Comparison of ENCODE assay signal across 24 cellular contexts in genomic region chr10:31956200-31956946, GRCh38. TPM values are rescaled to one million over a fixed set of nuclear protein-coding genes. Genes with fewer than 3 reads are reported as not detected.
DNase-seq lines count a peak whose midpoint lies in the region; ATAC-seq, FAIRE-seq and TF ChIP-seq lines count a peak whose summit lies in the region.
"Had no signal": no experiment of that assay in that cellular context is flagged by ENCODE, and none has a peak within 500 bp of the region (broad histone marks: within the 10 kb centered on the region; RNA-seq: fewer than 3 reads in every experiment).

No MANE protein-coding gene starts in this region.

- TF ChIP-seq POLR2A in K562 (conservative IDR thresholded peaks at IDR 0.05), result no peak

- H3K9me1 ChIP-seq in K562 (ENCODE audit: control insufficient read depth, insufficient read depth, low read length), result no peaks in the 10 kb centered on the region

- FAIRE-seq in K562 (lab: Jason Lieb, UNC), result no peak
- FAIRE-seq: A549, D721Med, GM12891, GM18507 had no signal

- H3K36me3 ChIP-seq in K562 (ENCODE audit: control insufficient read depth, insufficient read depth, low read length) (no peaks in the 10 kb centered on the region), MG63 (no peaks in the 10 kb centered on the region)
- H3K36me3 ChIP-seq: BE2C had no signal

- intact Hi-C loops in activated CD4-positive, alpha-beta T cell treated with anti-CD3 and anti-CD28 coated beads for 36 hours (cut with DNase I, micrococcal nuclease), result no loop called here
- intact Hi-C loops in K562 (cut with micrococcal nuclease), result no loop called here

- 69% methylated on average over 5 of the region's 5 CpGs for WGBS in K562 (ENCODE audit: insufficient coverage, low coverage, missing lambda C conversion rate)

- peaks cover 9% of the 10 kb centered on the region for H3K36me3 Mint-ChIP-seq in activated CD4-positive, alpha-beta T cell treated with anti-CD3 and anti-CD28 coated beads for 36 hours (ENCODE audit: low read depth)
- peaks cover 4% of the 10 kb centered on the region for H3K36me3 Mint-ChIP-seq in stimulated activated naive CD8-positive, alpha-beta T cell treated with anti-CD3 and anti-CD28 coated beads, Interleukin-15, Interleukin-2, amounts not matched to agents 100 ng/mL and 50 ng/mL, for 24 hours (ENCODE audit: low read depth)

- H2AFZ ChIP-seq in K562 (ENCODE audit: low read depth, low read length), result no peak overlapping the region
- H2AFZ ChIP-seq: GM23338 had no signal

- H3K27me3 ChIP-seq in K562 (ENCODE audit: control insufficient read depth in 2 of 2, insufficient read depth in 2 of 2, low read length in 2 of 2) (no peaks in the 10 kb centered on the region), MG63 (no peaks in the 10 kb centered on the region)
- H3K27me3 ChIP-seq: BE2C had no signal

- no peak overlapping the region for H3K27ac Mint-ChIP-seq in activated CD4-positive, alpha-beta T cell treated with anti-CD3 and anti-CD28 coated beads for 36 hours
- peak overlapping the region; percentile 41 for H3K27ac Mint-ChIP-seq in stimulated activated naive CD8-positive, alpha-beta T cell treated with anti-CD3 and anti-CD28 coated beads, Interleukin-15, Interleukin-2, amounts not matched to agents 100 ng/mL and 50 ng/mL, for 24 hours
- H3K27ac Mint-ChIP-seq: CD4-positive, alpha-beta T cell; CD8-positive, alpha-beta memory T cell; GM23338 had no signal

- no peak overlapping the region for H3K9ac ChIP-seq in K562 (ENCODE audit: insufficient read depth in 1 of 2, low read depth in 2 of 2, low read length in 2 of 2)
- H3K9ac ChIP-seq: BLaER1 treated with 17β-estradiol and CSF1 and Interleukin-3, amounts not matched to agents 10 nM and 100 nM had no signal

- TF ChIP-seq RAD21 in K562 (CRISPR knock-in tag; conservative IDR thresholded peaks at IDR 0.05 in 1 of 2, IDR thresholded peaks at IDR 0.05 in 1 of 2), result no peak

- H3K4me2 ChIP-seq in K562 (ENCODE audit: insufficient read depth, low read length), result no peak overlapping the region
- H3K4me2 ChIP-seq: A549, GM23338 had no signal

- TF ChIP-seq CTCF in K562 (IDR thresholded peaks at IDR 0.05 in 2 of 3, conservative IDR thresholded peaks at IDR 0.05 in 1 of 3; ENCODE audit: insufficient read depth in 2 of 3, low read depth in 1 of 3, low read length in 3 of 3), result no peak

- no peak overlapping the region for H3K4me3 Mint-ChIP-seq in activated CD4-positive, alpha-beta T cell treated with anti-CD3 and anti-CD28 coated beads for 36 hours
- H3K4me3 Mint-ChIP-seq in stimulated activated naive CD8-positive, alpha-beta T cell treated with anti-CD3 and anti-CD28 coated beads, Interleukin-15, Interleukin-2, amounts not matched to agents 100 ng/mL and 50 ng/mL, for 24 hours, result no peak overlapping the region
- H3K4me3 Mint-ChIP-seq: CD4-positive, alpha-beta T cell; CD8-positive, alpha-beta memory T cell; GM23338; H9 had no signal

- H3K9me3 ChIP-seq in K562 (replicated peaks; ENCODE audit: control insufficient read depth, insufficient read depth, low read depth, low read length) (peaks cover 10% of the 10 kb centered on the region), MG63 (no peaks in the 10 kb centered on the region)
- H3K9me3 ChIP-seq: A549, BE2C had no signal

- POLR2A ChIA-PET in activated CD4-positive, alpha-beta T cell treated with anti-CD3 and anti-CD28 coated beads for 36 hours (lab: Charles Lee), result no interaction called here
- POLR2A ChIA-PET in K562 (lab: Yijun Ruan, JAX), result interaction anchor here (0.6 to 1.0 kb wide), 2 partner anchors 9 to 29 kb away, joined by 3 read pairs; no protein-coding TSS in a partner anchor

- no peaks in the 10 kb centered on the region for H3K79me2 ChIP-seq in K562 (ENCODE audit: control insufficient read depth, insufficient read depth, low read length)

- DNase-seq in activated CD4-positive, alpha-beta T cell treated with anti-CD3 and anti-CD28 coated beads for 36 hours, result no peak
- no peak for DNase-seq in activated CD4-positive, alpha-beta T cell treated with anti-CD3 and anti-CD28 coated beads, Interleukin-2, amount 50 U/mL, for 1 hour
- DNase-seq in stimulated activated naive CD8-positive, alpha-beta T cell treated with anti-CD3 and anti-CD28 coated beads, Interleukin-15, Interleukin-2, amounts not matched to agents 100 U/mL and 50 U/mL, for 24 hours, result no peak
- DNase-seq in K562 (ENCODE audit: extremely low read depth in 1 of 4, low spot score in 3 of 4), result no peak
- no peak for DNase-seq in SK-N-DZ (ENCODE audit: low spot score)
- DNase-seq in MG63, result no peak
- DNase-seq: 8988T; ACHN; AML-193; BE2C; CD4-positive, alpha-beta T cell; CD8-positive, alpha-beta memory T cell; DMS53; DMS79 treated with DMSO at 0.1 percent for 48 hours; GF-D8; H9 had no signal

- BruUV-seq in K562 (replicated peaks; lab: Mats Ljungman, UMichigan), result no TSS peak

- no peaks in the 10 kb centered on the region for H3K27me3 Mint-ChIP-seq in activated CD4-positive, alpha-beta T cell treated with anti-CD3 and anti-CD28 coated beads for 36 hours
- no peaks in the 10 kb centered on the region for H3K27me3 Mint-ChIP-seq in stimulated activated naive CD8-positive, alpha-beta T cell treated with anti-CD3 and anti-CD28 coated beads, Interleukin-15, Interleukin-2, amounts not matched to agents 100 ng/mL and 50 ng/mL, for 24 hours
- H3K27me3 Mint-ChIP-seq: CD4-positive, alpha-beta T cell; CD8-positive, alpha-beta memory T cell had no signal

- peaks cover 10% of the 10 kb centered on the region for H3K9me3 Mint-ChIP-seq in activated CD4-positive, alpha-beta T cell treated with anti-CD3 and anti-CD28 coated beads for 36 hours (ENCODE audit: low read depth)
- H3K9me3 Mint-ChIP-seq in stimulated activated naive CD8-positive, alpha-beta T cell treated with anti-CD3 and anti-CD28 coated beads, Interleukin-15, Interleukin-2, amounts not matched to agents 100 ng/mL and 50 ng/mL, for 24 hours, result peaks cover 11% of the 10 kb centered on the region

- TF ChIP-seq EP300 in K562 (IDR thresholded peaks at IDR 0.05; ENCODE audit: low read length), result no peak

- CTCF ChIA-PET in activated CD4-positive, alpha-beta T cell treated with anti-CD3 and anti-CD28 coated beads for 36 hours (lab: Charles Lee), result interaction anchor here (0.9 kb wide), 1 partner anchor 94 kb away, joined by 3 read pairs; no protein-coding TSS in a partner anchor
- CTCF ChIA-PET in K562 (lab: Yijun Ruan, JAX; ENCODE audit: low intra/inter-chr PET ratio), result no interaction called here

- ATAC-seq in activated CD4-positive, alpha-beta T cell treated with anti-CD3 and anti-CD28 coated beads for 36 hours, result peak; percentile 12
- no peak for ATAC-seq in stimulated activated naive CD8-positive, alpha-beta T cell treated with anti-CD3 and anti-CD28 coated beads, Interleukin-15, Interleukin-2, amounts not matched to agents 100 U/mL and 50 U/mL, for 24 hours
- no peak for ATAC-seq in K562
- ATAC-seq: A549, GM23338, HCT116 had no signal

- H3K27ac ChIP-seq in K562 (ENCODE audit: extremely low read depth, low read depth, low read length), result no peak overlapping the region
- H3K27ac ChIP-seq: A549; BLaER1 treated with 17β-estradiol and CSF1 and Interleukin-3, amounts not matched to agents 10 nM and 100 nM had no signal

- H3K4me1 Mint-ChIP-seq in activated CD4-positive, alpha-beta T cell treated with anti-CD3 and anti-CD28 coated beads for 36 hours, result peaks cover 6% of the 10 kb centered on the region
- H3K4me1 Mint-ChIP-seq in stimulated activated naive CD8-positive, alpha-beta T cell treated with anti-CD3 and anti-CD28 coated beads, Interleukin-15, Interleukin-2, amounts not matched to agents 100 ng/mL and 50 ng/mL, for 24 hours (ENCODE audit: low read depth), result peaks cover 25% of the 10 kb centered on the region
- H3K4me1 Mint-ChIP-seq: GM23338, H9 had no signal

- in situ Hi-C loops in K562 (cut with MboI), result no loop called here

- H4K20me1 ChIP-seq in K562 (replicated peaks; ENCODE audit: control insufficient read depth, insufficient read depth, low read length), result no peaks in the 10 kb centered on the region
- H4K20me1 ChIP-seq: BLaER1 treated with 17β-estradiol and CSF1 and Interleukin-3, amounts not matched to agents 10 nM and 100 nM had no signal

- H3K4me3 ChIP-seq in K562, result no peak overlapping the region
- H3K4me3 ChIP-seq in MG63, result no peak overlapping the region
- H3K4me3 ChIP-seq: A549; BLaER1 treated with 17β-estradiol and CSF1 and Interleukin-3, amounts not matched to agents 10 nM and 100 nM; GM23338 had no signal

- H3K4me1 ChIP-seq in K562 (replicated peaks in 1 of 2; ENCODE audit: control insufficient read depth in 2 of 2, insufficient read depth in 2 of 2, low read length in 2 of 2), result peaks cover 6 to 20% of the 10 kb centered on the region in 2 experiments; a peak in 3 of 5 replicates
- H3K4me1 ChIP-seq: BE2C had no signal

TF ChIP-seq in K562, 482 proteins besides CTCF, POLR2A, EP300 and RAD21 (continues in another document):
- TF ChIP-seq PHF20 (IDR thresholded peaks at IDR 0.05; ENCODE audit: partially characterized antibody), result no peak
- no peak for TF ChIP-seq MTA1 (IDR thresholded peaks at IDR 0.05; ENCODE audit: borderline replicate concordance)
- TF ChIP-seq CEBPB (tag; IDR thresholded peaks at IDR 0.05), result peak; percentile 55
- TF ChIP-seq ATF7 (IDR thresholded peaks at IDR 0.05), result no peak
- no peak for TF ChIP-seq NR4A1 (CRISPR knock-in tag; IDR thresholded peaks at IDR 0.05)
- no peak for TF ChIP-seq NR4A1 (tag; IDR thresholded peaks at IDR 0.05)

RNA-seq across cellular contexts. Expression of gene ARHGAP12, which starts 27.7 kb away (rescaled TPM):
- 1 to 10 TPM; 5.5 to 6.4 TPM for total RNA-seq in activated CD4-positive, alpha-beta T cell treated with anti-CD3 and anti-CD28 coated beads for 36 hours
- 12.4 and 39.8 TPM in 2 replicates for total RNA-seq in K562 (2011; cell fraction: chromatin; rRNA removed; ENCODE audit: low replicate concordance)
- 7.2 and 8.7 TPM in 2 replicates for total RNA-seq in K562 (2011; cell fraction: nucleolus; rRNA removed)
- total RNA-seq in K562 (2011; cell fraction: nucleoplasm; rRNA removed), result 13.9 and 19.8 TPM in 2 replicates
- total RNA-seq in K562 (2014; rRNA removed) (9.3 and 9.8 TPM in 2 replicates), K562 (2014; rRNA removed; fragmentation: Illumina TruSeq; extraction: Trizol) (15.8 and 17.7 TPM in 2 replicates), K562 (2015; rRNA removed; fragmentation: Illumina TruSeq; extraction: Trizol) (16.6 and 18.7 TPM in 2 replicates), K562 (2021) (10.2 and 10.6 TPM in 2 replicates)
- polyA plus RNA-seq in K562 (2011; rRNA removed) (11.4 and 15.0 TPM in 2 replicates), K562 (2014; fragmentation: Illumina TruSeq; extraction: Trizol) (8.2 and 10.1 TPM in 2 replicates), K562 (2014; fragmentation: Nextera tagmentation; extraction: Ambion mirVana) (1 to 10 TPM; 4.4 to 5.0 TPM), K562 (2014; rRNA removed) (7.1 and 8.6 TPM in 2 replicates)
- 1.5 and 5.7 TPM in 2 replicates for polyA plus RNA-seq in K562 (2011; cell fraction: cytosol; rRNA removed)
- 9.8 and 25.5 TPM in 2 replicates for polyA plus RNA-seq in K562 (2011; cell fraction: nucleus; rRNA removed)
- polyA plus RNA-seq in K562 (2012), result 6.1 and 7.7 TPM in 2 replicates
- 30.2 and 60.5 TPM in 2 replicates for polyA minus RNA-seq in K562 (2011; rRNA and poly(A)+ RNA removed)
- polyA minus RNA-seq in K562 (2011; cell fraction: cytosol; rRNA and poly(A)+ RNA removed), result 12.0 and 15.5 TPM in 2 replicates
- polyA minus RNA-seq in K562 (2011; cell fraction: nucleus; rRNA and poly(A)+ RNA removed), result 17.4 and 58.9 TPM in 2 replicates
- polyA plus RNA-seq in SK-N-DZ (2014; cell fraction: cytosol; rRNA removed), result 10.1 and 10.2 TPM in 2 replicates
- polyA plus RNA-seq in SK-N-DZ (2014; cell fraction: nucleus; rRNA removed), result 17.7 and 21.8 TPM in 2 replicates
- 18.0 and 34.1 TPM in 2 replicates for total RNA-seq in MG63 (2014; rRNA removed; shearing (Covaris generic); ENCODE audit: low replicate concordance)
